In genomic region chr16:50861451-50861850, GRCh38 we compare ENCODE assay signal across 13 cellular contexts.
"Had no signal": no experiment of that assay in that cellular context is flagged by ENCODE, and none has a peak within 500 bp of the region (broad histone marks: within the 10 kb centered on the region; RNA-seq: fewer than 3 reads in every experiment).

No MANE protein-coding gene starts in this region.

- H3K36me3 ChIP-seq: ascending aorta, cardiac muscle cell, uterus had no signal

- H3K27ac Mint-ChIP-seq: activated T-cell treated with anti-CD3 and anti-CD28 coated beads, Interleukin-2, amount 50 U/mL, for 72 hours; effector memory CD8-positive, alpha-beta T cell; nephron progenitor cell; stimulated activated naive CD8-positive, alpha-beta T cell treated with anti-CD3 and anti-CD28 coated beads, Interleukin-15, Interleukin-2, amounts not matched to agents 100 ng/mL and 50 ng/mL, for 24 hours had no signal

- H3K4me3 ChIP-seq: ascending aorta, cardiac muscle cell, uterus had no signal

- DNase-seq: activated CD4-positive, alpha-beta T cell treated with anti-CD3 and anti-CD28 coated beads, Interleukin-2, amount 50 U/mL, for 4 hours; activated gamma-delta T cell treated with Interleukin-2 at 50 U/mL for 16 hours; activated T-cell treated with anti-CD3 and anti-CD28 coated beads, Interleukin-2, amount 50 U/mL, for 72 hours; cortex of kidney; effector memory CD8-positive, alpha-beta T cell; nephron progenitor cell; stimulated activated CD4-positive, alpha-beta T cell treated with anti-CD3 and anti-CD28 coated beads, Interleukin-4, amount 100 ng/mL, for 1 hour; T-helper 2 cell; uterus had no signal

- H3K9me3 ChIP-seq: ascending aorta, uterus had no signal

- H3K4me1 ChIP-seq: ascending aorta, uterus had no signal

- H3K4me3 Mint-ChIP-seq: activated T-cell treated with anti-CD3 and anti-CD28 coated beads, Interleukin-2, amount 50 U/mL, for 72 hours; effector memory CD8-positive, alpha-beta T cell; nephron progenitor cell; stimulated activated naive CD8-positive, alpha-beta T cell treated with anti-CD3 and anti-CD28 coated beads, Interleukin-15, Interleukin-2, amounts not matched to agents 100 ng/mL and 50 ng/mL, for 24 hours had no signal

- H3K27ac ChIP-seq: ascending aorta, cardiac muscle cell, uterus had no signal

- H3K27me3 ChIP-seq: ascending aorta, cardiac muscle cell, uterus had no signal

- ATAC-seq: activated T-cell treated with anti-CD3 and anti-CD28 coated beads, Interleukin-2, amount 50 U/mL, for 72 hours; effector memory CD8-positive, alpha-beta T cell; left lobe of liver had no signal

- H3K9me3 Mint-ChIP-seq: activated T-cell treated with anti-CD3 and anti-CD28 coated beads, Interleukin-2, amount 50 U/mL, for 72 hours; effector memory CD8-positive, alpha-beta T cell; nephron progenitor cell; stimulated activated naive CD8-positive, alpha-beta T cell treated with anti-CD3 and anti-CD28 coated beads, Interleukin-15, Interleukin-2, amounts not matched to agents 100 ng/mL and 50 ng/mL, for 24 hours had no signal
